7 cellular contexts compared by ENCODE assay signal in genomic region chrX:47513034-47513696, GRCh38. TPM values are rescaled to one million over a fixed set of nuclear protein-coding genes. Genes with fewer than 3 reads are reported as not detected.
A peak's percentile ranks its signal among the peaks of the same experiment; 100 is the strongest.
DNase-seq lines count a peak whose midpoint lies in the region; ATAC-seq and TF ChIP-seq lines count a peak whose summit lies in the region.
"Not testable (repeated sequence)": the region's sequence is repeated elsewhere in the genome, so short reads cannot be mapped to it uniquely, and the experiment has no call there.

No MANE protein-coding gene starts in this region.

- intact Hi-C loops in activated T-helper 1 cell treated with anti-CD3 and anti-CD28 coated beads, Interleukin-12 subunit alpha, Interleukin-12 subunit beta, Interleukin-2, Interleukin-4 antibody, amounts not matched to agents 30 ng/mL and 10 ng/mL and 1 ng/mL, durations not matched to agents 14 hours and 24 hours and 36 hours (cut with micrococcal nuclease); sciatic nerve (cut with DNase I): not testable (repeated sequence)

- not testable (repeated sequence) for H3K9me3 ChIP-seq in NT2/D1 (ENCODE audit: insufficient read depth, low read length)

- TF ChIP-seq CTCF in kidney epithelial cell (IDR thresholded peaks at IDR 0.05; ENCODE audit: insufficient read depth, low read length, poor library complexity, severe bottlenecking), result not testable (repeated sequence)

- H3K4me1 ChIP-seq in NT2/D1 (ENCODE audit: insufficient read depth, insufficient read length), result not testable (repeated sequence)

- not testable (repeated sequence) for H3K27me3 Mint-ChIP-seq in activated T-helper 1 cell treated with anti-CD3 and anti-CD28 coated beads, Interleukin-12 subunit alpha, Interleukin-12 subunit beta, Interleukin-2, Interleukin-4 antibody, amounts not matched to agents 30 ng/mL and 10 ng/mL and 1 ng/mL, durations not matched to agents 14 hours and 24 hours and 36 hours (ENCODE audit: insufficient read depth); effector memory CD8-positive, alpha-beta T cell

- not testable (repeated sequence) for H3K9me3 Mint-ChIP-seq in activated T-helper 1 cell treated with anti-CD3 and anti-CD28 coated beads, Interleukin-12 subunit alpha, Interleukin-12 subunit beta, Interleukin-2, Interleukin-4 antibody, amounts not matched to agents 30 ng/mL and 10 ng/mL and 1 ng/mL, durations not matched to agents 14 hours and 24 hours and 36 hours; effector memory CD8-positive, alpha-beta T cell

- H3K9ac ChIP-seq in NT2/D1 (ENCODE audit: insufficient read length, low read depth), result not testable (repeated sequence)

- H3K36me3 Mint-ChIP-seq in activated T-helper 1 cell treated with anti-CD3 and anti-CD28 coated beads, Interleukin-12 subunit alpha, Interleukin-12 subunit beta, Interleukin-2, Interleukin-4 antibody, amounts not matched to agents 30 ng/mL and 10 ng/mL and 1 ng/mL, durations not matched to agents 14 hours and 24 hours and 36 hours (ENCODE audit: low read depth); effector memory CD8-positive, alpha-beta T cell (ENCODE audit: insufficient read depth): not testable (repeated sequence)

- H3K4me3 ChIP-seq in NT2/D1 (ENCODE audit: insufficient read length, low read depth) (peak overlapping the region; percentile 54), kidney epithelial cell (ENCODE audit: low read depth, low read length) (peak overlapping the region; percentile 41)

- peaks cover 14% of the 10 kb centered on the region for H3K4me1 Mint-ChIP-seq in activated T-helper 1 cell treated with anti-CD3 and anti-CD28 coated beads, Interleukin-12 subunit alpha, Interleukin-12 subunit beta, Interleukin-2, Interleukin-4 antibody, amounts not matched to agents 30 ng/mL and 10 ng/mL and 1 ng/mL, durations not matched to agents 14 hours and 24 hours and 36 hours (ENCODE audit: low read depth)
- H3K4me1 Mint-ChIP-seq in effector memory CD8-positive, alpha-beta T cell (ENCODE audit: low read depth in 2 of 2), result not testable (repeated sequence)

- H3K27ac Mint-ChIP-seq in activated T-helper 1 cell treated with anti-CD3 and anti-CD28 coated beads, Interleukin-12 subunit alpha, Interleukin-12 subunit beta, Interleukin-2, Interleukin-4 antibody, amounts not matched to agents 30 ng/mL and 10 ng/mL and 1 ng/mL, durations not matched to agents 14 hours and 24 hours and 36 hours, result not testable (repeated sequence)
- H3K27ac Mint-ChIP-seq in effector memory CD8-positive, alpha-beta T cell, result peak overlapping the region; percentile 41 to 45

- not testable (repeated sequence) for H3K27me3 ChIP-seq in NT2/D1 (ENCODE audit: insufficient read depth, insufficient read length); kidney epithelial cell (ENCODE audit: control insufficient read depth, insufficient read depth, low read length)

- ATAC-seq in GM18907 (IDR thresholded peaks at IDR 0.05; ENCODE audit: unreplicated experiment) (peak; percentile 61), HG03095 (IDR thresholded peaks at IDR 0.05; ENCODE audit: unreplicated experiment) (peak; percentile 66), sciatic nerve (peak; percentile 52)
- peak; percentile 91 for ATAC-seq in effector memory CD8-positive, alpha-beta T cell (replicated peaks)

- not testable (repeated sequence) for DNase-seq in NT2/D1 (ENCODE audit: low read depth, low spot score); activated T-helper 1 cell treated with anti-CD3 and anti-CD28 coated beads, Interleukin-12 subunit alpha, Interleukin-12 subunit beta, Interleukin-2, Interleukin-4 antibody, amounts not matched to agents 30 ng/mL and 10 ng/mL and 1 ng/mL, durations not matched to agents 14 hours and 24 hours and 36 hours (ENCODE audit: low spot score); effector memory CD8-positive, alpha-beta T cell; kidney epithelial cell (ENCODE audit: low read depth); sciatic nerve (ENCODE audit: low spot score)

- peak overlapping the region; percentile 83 for H3K4me3 Mint-ChIP-seq in activated T-helper 1 cell treated with anti-CD3 and anti-CD28 coated beads, Interleukin-12 subunit alpha, Interleukin-12 subunit beta, Interleukin-2, Interleukin-4 antibody, amounts not matched to agents 30 ng/mL and 10 ng/mL and 1 ng/mL, durations not matched to agents 14 hours and 24 hours and 36 hours
- peak overlapping the region; percentile 84 to 89 for H3K4me3 Mint-ChIP-seq in effector memory CD8-positive, alpha-beta T cell

- not testable (repeated sequence) for H3K36me3 ChIP-seq in NT2/D1 (ENCODE audit: insufficient read depth, insufficient read length, low read length); kidney epithelial cell (ENCODE audit: control insufficient read depth, insufficient read depth, low read length)

RNA-seq across cellular contexts. Expression of gene ZNF41, which starts 30.1 kb away (rescaled TPM):
- 10.7 and 10.9 TPM in 2 replicates for total RNA-seq in activated T-helper 1 cell treated with anti-CD3 and anti-CD28 coated beads, Interleukin-12 subunit alpha, Interleukin-12 subunit beta, Interleukin-2, Interleukin-4 antibody, amounts not matched to agents 30 ng/mL and 10 ng/mL and 1 ng/mL, durations not matched to agents 14 hours and 24 hours and 36 hours
- total RNA-seq in kidney epithelial cell (4.1 and 4.5 TPM in 2 replicates), sciatic nerve (11.6 TPM)

RNA-seq across cellular contexts. Expression of gene ARAF, which starts 47.8 kb away (rescaled TPM):
- total RNA-seq in activated T-helper 1 cell treated with anti-CD3 and anti-CD28 coated beads, Interleukin-12 subunit alpha, Interleukin-12 subunit beta, Interleukin-2, Interleukin-4 antibody, amounts not matched to agents 30 ng/mL and 10 ng/mL and 1 ng/mL, durations not matched to agents 14 hours and 24 hours and 36 hours, result 75.9 and 84.4 TPM in 2 replicates
- total RNA-seq in kidney epithelial cell, result 30.2 and 41.2 TPM in 2 replicates
- total RNA-seq in sciatic nerve, result 60.5 TPM
